In the genomic region with DNA sequence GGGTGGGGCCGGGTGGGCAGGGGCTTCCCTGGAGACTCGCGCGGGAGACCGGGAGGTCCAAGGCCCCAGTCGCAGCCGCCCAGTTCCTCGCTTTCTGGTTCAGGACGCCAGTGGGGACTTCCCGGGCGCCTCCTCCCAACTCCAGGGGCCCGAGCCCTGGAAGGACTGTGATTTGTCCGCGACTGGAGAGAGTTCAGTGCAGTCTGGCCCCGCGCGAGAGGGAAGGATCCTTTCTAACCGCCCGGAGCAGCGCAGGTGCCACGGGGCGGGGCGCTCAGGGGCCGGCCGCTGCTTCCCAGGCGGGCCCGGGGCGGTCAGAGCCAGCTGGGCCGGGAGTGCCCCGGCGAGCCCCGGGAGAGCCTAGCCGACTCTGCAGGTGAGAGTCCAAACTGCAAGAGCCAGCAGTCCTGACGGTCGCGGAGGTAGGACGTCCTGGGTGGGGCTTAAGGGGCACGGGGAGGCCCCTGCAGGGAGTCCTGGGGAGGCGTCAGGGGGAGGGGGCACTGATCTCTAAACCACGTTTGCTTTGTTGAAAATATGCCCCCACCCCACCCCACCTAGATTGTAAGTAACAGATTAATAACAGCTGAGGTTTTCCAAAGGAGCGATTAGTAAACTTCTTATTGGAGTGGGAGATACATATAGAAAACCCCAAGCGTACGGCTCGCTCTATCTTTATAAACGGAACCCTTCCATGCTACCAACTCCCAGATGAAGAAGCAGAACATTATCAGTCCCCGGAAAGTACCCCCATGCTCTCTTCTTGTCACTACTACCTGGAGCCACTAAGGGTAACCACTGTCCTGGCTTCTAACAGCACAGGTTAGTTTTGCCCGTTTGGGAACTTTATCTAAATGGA, we compare ENCODE assay signal across 1 cellular context.
TF ChIP-seq lines count a peak whose summit lies in the region.

No MANE protein-coding gene starts in this region.

TF ChIP-seq in HEK293, 187 proteins besides CTCF, POLR2A, EP300 and RAD21 (continued from another document and continues in another):
- TF ChIP-seq, protein P1, sequence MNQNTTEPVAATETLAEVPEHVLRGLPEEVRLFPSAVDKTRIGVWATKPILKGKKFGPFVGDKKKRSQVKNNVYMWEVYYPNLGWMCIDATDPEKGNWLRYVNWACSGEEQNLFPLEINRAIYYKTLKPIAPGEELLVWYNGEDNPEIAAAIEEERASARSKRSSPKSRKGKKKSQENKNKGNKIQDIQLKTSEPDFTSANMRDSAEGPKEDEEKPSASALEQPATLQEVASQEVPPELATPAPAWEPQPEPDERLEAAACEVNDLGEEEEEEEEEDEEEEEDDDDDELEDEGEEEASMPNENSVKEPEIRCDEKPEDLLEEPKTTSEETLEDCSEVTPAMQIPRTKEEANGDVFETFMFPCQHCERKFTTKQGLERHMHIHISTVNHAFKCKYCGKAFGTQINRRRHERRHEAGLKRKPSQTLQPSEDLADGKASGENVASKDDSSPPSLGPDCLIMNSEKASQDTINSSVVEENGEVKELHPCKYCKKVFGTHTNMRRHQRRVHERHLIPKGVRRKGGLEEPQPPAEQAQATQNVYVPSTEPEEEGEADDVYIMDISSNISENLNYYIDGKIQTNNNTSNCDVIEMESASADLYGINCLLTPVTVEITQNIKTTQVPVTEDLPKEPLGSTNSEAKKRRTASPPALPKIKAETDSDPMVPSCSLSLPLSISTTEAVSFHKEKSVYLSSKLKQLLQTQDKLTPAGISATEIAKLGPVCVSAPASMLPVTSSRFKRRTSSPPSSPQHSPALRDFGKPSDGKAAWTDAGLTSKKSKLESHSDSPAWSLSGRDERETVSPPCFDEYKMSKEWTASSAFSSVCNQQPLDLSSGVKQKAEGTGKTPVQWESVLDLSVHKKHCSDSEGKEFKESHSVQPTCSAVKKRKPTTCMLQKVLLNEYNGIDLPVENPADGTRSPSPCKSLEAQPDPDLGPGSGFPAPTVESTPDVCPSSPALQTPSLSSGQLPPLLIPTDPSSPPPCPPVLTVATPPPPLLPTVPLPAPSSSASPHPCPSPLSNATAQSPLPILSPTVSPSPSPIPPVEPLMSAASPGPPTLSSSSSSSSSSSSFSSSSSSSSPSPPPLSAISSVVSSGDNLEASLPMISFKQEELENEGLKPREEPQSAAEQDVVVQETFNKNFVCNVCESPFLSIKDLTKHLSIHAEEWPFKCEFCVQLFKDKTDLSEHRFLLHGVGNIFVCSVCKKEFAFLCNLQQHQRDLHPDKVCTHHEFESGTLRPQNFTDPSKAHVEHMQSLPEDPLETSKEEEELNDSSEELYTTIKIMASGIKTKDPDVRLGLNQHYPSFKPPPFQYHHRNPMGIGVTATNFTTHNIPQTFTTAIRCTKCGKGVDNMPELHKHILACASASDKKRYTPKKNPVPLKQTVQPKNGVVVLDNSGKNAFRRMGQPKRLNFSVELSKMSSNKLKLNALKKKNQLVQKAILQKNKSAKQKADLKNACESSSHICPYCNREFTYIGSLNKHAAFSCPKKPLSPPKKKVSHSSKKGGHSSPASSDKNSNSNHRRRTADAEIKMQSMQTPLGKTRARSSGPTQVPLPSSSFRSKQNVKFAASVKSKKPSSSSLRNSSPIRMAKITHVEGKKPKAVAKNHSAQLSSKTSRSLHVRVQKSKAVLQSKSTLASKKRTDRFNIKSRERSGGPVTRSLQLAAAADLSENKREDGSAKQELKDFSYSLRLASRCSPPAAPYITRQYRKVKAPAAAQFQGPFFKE (tag by site-specific recombination; IDR thresholded peaks at IDR 0.05; ENCODE audit: borderline replicate concordance), result no peak
- peak; percentile 83 for TF ChIP-seq GLIS1 (tag by site-specific recombination; IDR thresholded peaks at IDR 0.05)
- no peak for TF ChIP-seq EGR2 (tag by site-specific recombination; IDR thresholded peaks at IDR 0.05; ENCODE audit: low read depth)
- no peak for TF ChIP-seq TRIM28 (IDR thresholded peaks at IDR 0.05; ENCODE audit: borderline replicate concordance, low read length)
- TF ChIP-seq ZNF214 (tag by site-specific recombination; IDR thresholded peaks at IDR 0.05; ENCODE audit: borderline replicate concordance), result no peak
- TF ChIP-seq ZBTB49 (tag by site-specific recombination; IDR thresholded peaks at IDR 0.05; ENCODE audit: low read depth), result no peak
- TF ChIP-seq ZNF132 (tag by site-specific recombination; IDR thresholded peaks at IDR 0.05; ENCODE audit: borderline replicate concordance), result no peak
- no peak for TF ChIP-seq ZNF18 (tag by site-specific recombination; IDR thresholded peaks at IDR 0.05)
- no peak for TF ChIP-seq MYNN (tag by site-specific recombination; IDR thresholded peaks at IDR 0.05; ENCODE audit: borderline replicate concordance)
- TF ChIP-seq, protein P2, sequence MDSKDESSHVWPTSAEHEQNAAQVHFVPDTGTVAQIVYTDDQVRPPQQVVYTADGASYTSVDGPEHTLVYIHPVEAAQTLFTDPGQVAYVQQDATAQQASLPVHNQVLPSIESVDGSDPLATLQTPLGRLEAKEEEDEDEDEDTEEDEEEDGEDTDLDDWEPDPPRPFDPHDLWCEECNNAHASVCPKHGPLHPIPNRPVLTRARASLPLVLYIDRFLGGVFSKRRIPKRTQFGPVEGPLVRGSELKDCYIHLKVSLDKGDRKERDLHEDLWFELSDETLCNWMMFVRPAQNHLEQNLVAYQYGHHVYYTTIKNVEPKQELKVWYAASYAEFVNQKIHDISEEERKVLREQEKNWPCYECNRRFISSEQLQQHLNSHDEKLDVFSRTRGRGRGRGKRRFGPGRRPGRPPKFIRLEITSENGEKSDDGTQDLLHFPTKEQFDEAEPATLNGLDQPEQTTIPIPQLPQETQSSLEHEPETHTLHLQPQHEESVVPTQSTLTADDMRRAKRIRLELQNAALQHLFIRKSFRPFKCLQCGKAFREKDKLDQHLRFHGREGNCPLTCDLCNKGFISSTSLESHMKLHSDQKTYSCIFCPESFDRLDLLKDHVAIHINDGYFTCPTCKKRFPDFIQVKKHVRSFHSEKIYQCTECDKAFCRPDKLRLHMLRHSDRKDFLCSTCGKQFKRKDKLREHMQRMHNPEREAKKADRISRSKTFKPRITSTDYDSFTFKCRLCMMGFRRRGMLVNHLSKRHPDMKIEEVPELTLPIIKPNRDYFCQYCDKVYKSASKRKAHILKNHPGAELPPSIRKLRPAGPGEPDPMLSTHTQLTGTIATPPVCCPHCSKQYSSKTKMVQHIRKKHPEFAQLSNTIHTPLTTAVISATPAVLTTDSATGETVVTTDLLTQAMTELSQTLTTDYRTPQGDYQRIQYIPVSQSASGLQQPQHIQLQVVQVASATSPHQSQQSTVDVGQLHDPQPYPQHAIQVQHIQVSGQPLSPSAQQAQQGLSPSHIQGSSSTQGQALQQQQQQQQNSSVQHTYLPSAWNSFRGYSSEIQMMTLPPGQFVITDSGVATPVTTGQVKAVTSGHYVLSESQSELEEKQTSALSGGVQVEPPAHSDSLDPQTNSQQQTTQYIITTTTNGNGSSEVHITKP (tag by site-specific recombination; IDR thresholded peaks at IDR 0.05), result no peak
- TF ChIP-seq FEZF1 (tag by site-specific recombination; IDR thresholded peaks at IDR 0.05), result no peak
- TF ChIP-seq ZBTB7A (tag by site-specific recombination; IDR thresholded peaks at IDR 0.05; ENCODE audit: low read depth), result no peak
- TF ChIP-seq ZNF266 (tag by site-specific recombination; IDR thresholded peaks at IDR 0.05; ENCODE audit: low read depth), result no peak
- TF ChIP-seq PBX3 (CRISPR knock-in tag; IDR thresholded peaks at IDR 0.05), result no peak
- TF ChIP-seq ZNF133 (tag by site-specific recombination; IDR thresholded peaks at IDR 0.05), result no peak
- no peak for TF ChIP-seq ZSCAN23 (tag by site-specific recombination; IDR thresholded peaks at IDR 0.05)
- TF ChIP-seq ZFP41 (tag by site-specific recombination; IDR thresholded peaks at IDR 0.05; ENCODE audit: borderline replicate concordance), result no peak
- no peak for TF ChIP-seq ZNF169 (tag by site-specific recombination; IDR thresholded peaks at IDR 0.05)
- no peak for TF ChIP-seq ZNF138 (tag by site-specific recombination; IDR thresholded peaks at IDR 0.05; ENCODE audit: borderline replicate concordance)
- TF ChIP-seq ZNF701 (tag by site-specific recombination; IDR thresholded peaks at IDR 0.05), result no peak
- no peak for TF ChIP-seq ZNF571 (tag by site-specific recombination; IDR thresholded peaks at IDR 0.05)
- TF ChIP-seq ZNF302 (tag by site-specific recombination; IDR thresholded peaks at IDR 0.05; ENCODE audit: low read depth), result no peak
- TF ChIP-seq KLF8 (tag by site-specific recombination; IDR thresholded peaks at IDR 0.05), result 0 out of 2 replicates have a peak, but pooled peaks have one; percentile 10
- TF ChIP-seq, protein P3, sequence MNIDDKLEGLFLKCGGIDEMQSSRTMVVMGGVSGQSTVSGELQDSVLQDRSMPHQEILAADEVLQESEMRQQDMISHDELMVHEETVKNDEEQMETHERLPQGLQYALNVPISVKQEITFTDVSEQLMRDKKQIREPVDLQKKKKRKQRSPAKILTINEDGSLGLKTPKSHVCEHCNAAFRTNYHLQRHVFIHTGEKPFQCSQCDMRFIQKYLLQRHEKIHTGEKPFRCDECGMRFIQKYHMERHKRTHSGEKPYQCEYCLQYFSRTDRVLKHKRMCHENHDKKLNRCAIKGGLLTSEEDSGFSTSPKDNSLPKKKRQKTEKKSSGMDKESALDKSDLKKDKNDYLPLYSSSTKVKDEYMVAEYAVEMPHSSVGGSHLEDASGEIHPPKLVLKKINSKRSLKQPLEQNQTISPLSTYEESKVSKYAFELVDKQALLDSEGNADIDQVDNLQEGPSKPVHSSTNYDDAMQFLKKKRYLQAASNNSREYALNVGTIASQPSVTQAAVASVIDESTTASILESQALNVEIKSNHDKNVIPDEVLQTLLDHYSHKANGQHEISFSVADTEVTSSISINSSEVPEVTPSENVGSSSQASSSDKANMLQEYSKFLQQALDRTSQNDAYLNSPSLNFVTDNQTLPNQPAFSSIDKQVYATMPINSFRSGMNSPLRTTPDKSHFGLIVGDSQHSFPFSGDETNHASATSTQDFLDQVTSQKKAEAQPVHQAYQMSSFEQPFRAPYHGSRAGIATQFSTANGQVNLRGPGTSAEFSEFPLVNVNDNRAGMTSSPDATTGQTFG (tag by site-specific recombination; IDR thresholded peaks at IDR 0.05; ENCODE audit: borderline replicate concordance), result no peak
- TF ChIP-seq PATZ1 (tag by site-specific recombination; IDR thresholded peaks at IDR 0.05), result peak; percentile 62
- TF ChIP-seq, protein P4, sequence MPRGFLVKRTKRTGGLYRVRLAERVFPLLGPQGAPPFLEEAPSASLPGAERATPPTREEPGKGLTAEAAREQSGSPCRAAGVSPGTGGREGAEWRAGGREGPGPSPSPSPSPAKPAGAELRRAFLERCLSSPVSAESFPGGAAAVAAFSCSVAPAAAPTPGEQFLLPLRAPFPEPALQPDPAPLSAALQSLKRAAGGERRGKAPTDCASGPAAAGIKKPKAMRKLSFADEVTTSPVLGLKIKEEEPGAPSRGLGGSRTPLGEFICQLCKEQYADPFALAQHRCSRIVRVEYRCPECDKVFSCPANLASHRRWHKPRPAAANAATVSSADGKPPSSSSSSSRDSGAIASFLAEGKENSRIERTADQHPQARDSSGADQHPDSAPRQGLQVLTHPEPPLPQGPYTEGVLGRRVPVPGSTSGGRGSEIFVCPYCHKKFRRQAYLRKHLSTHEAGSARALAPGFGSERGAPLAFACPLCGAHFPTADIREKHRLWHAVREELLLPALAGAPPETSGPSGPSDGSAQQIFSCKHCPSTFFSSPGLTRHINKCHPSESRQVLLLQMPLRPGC (tag by site-specific recombination; IDR thresholded peaks at IDR 0.05), result no peak
- no peak for TF ChIP-seq KLF9 (tag by site-specific recombination; IDR thresholded peaks at IDR 0.05; ENCODE audit: low read depth)
- TF ChIP-seq ZNF121 (tag by site-specific recombination; IDR thresholded peaks at IDR 0.05), result no peak
- TF ChIP-seq ZNF10 (tag by site-specific recombination; IDR thresholded peaks at IDR 0.05), result no peak
- peak; percentile 31 for TF ChIP-seq ZNF341 (tag by site-specific recombination; IDR thresholded peaks at IDR 0.05; ENCODE audit: low read depth)
- peak; percentile 46 for TF ChIP-seq KLF1 (tag by site-specific recombination; IDR thresholded peaks at IDR 0.05)
